Comparison of ENCODE assay signal across 11 cellular contexts in genomic region chr13:45737571-45738002, GRCh38. TPM values are rescaled to one million over a fixed set of nuclear protein-coding genes. Genes with fewer than 3 reads are reported as not detected.
A peak's percentile ranks its signal among the peaks of the same experiment; 100 is the strongest.
DNase-seq lines count a peak whose midpoint lies in the region; ATAC-seq and TF ChIP-seq lines count a peak whose summit lies in the region.
"Had no signal": no experiment of that assay in that cellular context is flagged by ENCODE, and none has a peak within 500 bp of the region (broad histone marks: within the 10 kb centered on the region; RNA-seq: fewer than 3 reads in every experiment).

No MANE protein-coding gene starts in this region.

- 50 to 63% (median 53%) methylated on average over 2 of the region's 2 CpGs for WGBS in adrenal gland, 4 donors
- WGBS in right cardiac atrium = 45% methylated on average over 2 of the region's 2 CpGs

- TF ChIP-seq CTCF in BE2C (IDR thresholded peaks at IDR 0.05; ENCODE audit: low read depth, low read length) = peak; percentile 56
- peak; percentile 52 for TF ChIP-seq CTCF in GM12874 (IDR thresholded peaks at IDR 0.05; ENCODE audit: insufficient read depth, low read depth, low read length)
- TF ChIP-seq CTCF in fibroblast of mammary gland (conservative IDR thresholded peaks at IDR 0.05; ENCODE audit: control insufficient read depth, insufficient read depth, low read depth, low read length) = peak; percentile 23
- TF ChIP-seq CTCF in adrenal gland (IDR thresholded peaks at IDR 0.05) = peak in 1 of 6 experiments; percentile 3

- no peaks in the 10 kb centered on the region for H3K4me1 ChIP-seq in BE2C
- no peaks in the 10 kb centered on the region for H3K4me1 ChIP-seq in NT2/D1 (ENCODE audit: insufficient read depth, insufficient read length)
- no peaks in the 10 kb centered on the region for H3K4me1 ChIP-seq in adrenal gland (replicated peaks in 1 of 2)
- no peaks in the 10 kb centered on the region for H3K4me1 ChIP-seq in right cardiac atrium (ENCODE audit: control insufficient read depth, insufficient read depth, low read length)

- H3K36me3 ChIP-seq in BE2C (no peaks in the 10 kb centered on the region), NT2/D1 (ENCODE audit: insufficient read depth, insufficient read length, low read length) (no peaks in the 10 kb centered on the region), adrenal gland (replicated peaks in 1 of 2) (no peaks in the 10 kb centered on the region)

- no peak overlapping the region for H3K4me3 ChIP-seq in BE2C (ENCODE audit: low read depth, low read length)
- H3K4me3 ChIP-seq in NT2/D1 (ENCODE audit: insufficient read length, low read depth) = no peak overlapping the region
- H3K4me3 ChIP-seq in fibroblast of mammary gland (ENCODE audit: control insufficient read depth, low read depth, low read length) = no peak overlapping the region
- no peak overlapping the region for H3K4me3 ChIP-seq in adrenal gland
- H3K4me3 ChIP-seq in right cardiac atrium (ENCODE audit: low read length) = no peak overlapping the region

- H3K9ac ChIP-seq in NT2/D1 (ENCODE audit: insufficient read length, low read depth) = no peak overlapping the region

- intact Hi-C loops in adrenal gland (cut with DNase I) (no loop called here), right cardiac atrium (cut with DNase I) (no loop called here)

- TF ChIP-seq POLR2A in adrenal gland (IDR thresholded peaks at IDR 0.05) = no peak

- H3K27ac ChIP-seq in adrenal gland (no peak overlapping the region), substantia nigra (ENCODE audit: low read depth, low read length, poor library complexity, severe bottlenecking) (no peak overlapping the region), right cardiac atrium (ENCODE audit: low read length) (no peak overlapping the region)

- H3K9me3 ChIP-seq in BE2C (no peaks in the 10 kb centered on the region; the same call in 1 of the 2 replicates), NT2/D1 (ENCODE audit: insufficient read depth, low read length) (no peaks in the 10 kb centered on the region), adrenal gland (replicated peaks in 1 of 3) (no peaks in the 10 kb centered on the region), right cardiac atrium (ENCODE audit: control insufficient read depth, low read length) (no peaks in the 10 kb centered on the region)

- DNase-seq in BE2C = peak; percentile 36
- DNase-seq in NT2/D1 (ENCODE audit: low read depth, low spot score) = peak; percentile 9
- DNase-seq in fibroblast of mammary gland (ENCODE audit: low read depth) = no peak
- DNase-seq in adrenal gland = no peak
- no peak for DNase-seq in LoVo (ENCODE audit: low spot score)
- DNase-seq in substantia nigra (lab: John Stamatoyannopoulos, UW) = no peak
- DNase-seq in right cardiac atrium = no peak
- DNase-seq: amniotic stem cell, NCI-H446 treated with DMSO at 0.1 percent for 48 hours had no signal

- H3K27me3 ChIP-seq in BE2C = no peaks in the 10 kb centered on the region
- H3K27me3 ChIP-seq in NT2/D1 (ENCODE audit: insufficient read depth, insufficient read length) = no peaks in the 10 kb centered on the region
- H3K27me3 ChIP-seq in adrenal gland = no peaks in the 10 kb centered on the region
- H3K27me3 ChIP-seq in right cardiac atrium (ENCODE audit: control insufficient read depth, insufficient read depth) = no peaks in the 10 kb centered on the region

- ATAC-seq in right cardiac atrium = no peak

RNA-seq across cellular contexts. Expression of gene CBY2, which starts 35.5 kb away (rescaled TPM):
- not detected for polyA plus RNA-seq in BE2C (2012; ENCODE audit: insufficient read depth, insufficient read length, low read depth)
- total RNA-seq in adrenal gland = not detected
- not detected for polyA plus RNA-seq in adrenal gland
- not detected for total RNA-seq in right cardiac atrium
- not detected for polyA plus RNA-seq in right cardiac atrium
- polyA plus RNA-seq: urinary bladder had no signal

Comparison
In these comparisons a context has a peak if more than half of its experiments do, and no peak if none do; other contexts are left out.
1. DNase-seq: peak in BE2C (single experiment) and NT2/D1 (single experiment); none in fibroblast of mammary gland (single experiment), adrenal gland (0 of 7), LoVo (single experiment), substantia nigra (0 of 49) and right cardiac atrium (0 of 3).